1 cellular context compared by ENCODE assay signal in genomic region chr12:57590892-57591566, GRCh38.
A peak's percentile ranks its signal among the peaks of the same experiment; 100 is the strongest.
TF ChIP-seq lines count a peak whose summit lies in the region.

Gene PIP4K2C (plus strand): TSS chr12:57591192. CDS start chr12:57591290, 98 bp downstream.

TF ChIP-seq in HepG2, 621 proteins besides CTCF, POLR2A, EP300 and RAD21 (continued from another document and continues in another):
- TF ChIP-seq FOXK1 (CRISPR knock-in tag; IDR thresholded peaks at IDR 0.05; ENCODE audit: borderline replicate concordance, low read depth) (no peak), MXI1 (IDR thresholded peaks at IDR 0.05; ENCODE audit: borderline replicate concordance, low read depth, low read length) (peak; percentile 79; the same call in 1 of the 3 replicates), ZMYM4 (CRISPR knock-in tag; IDR thresholded peaks at IDR 0.05) (0 out of 2 replicates have a peak, but pooled peaks have one; percentile 35), PAX8 (CRISPR knock-in tag; IDR thresholded peaks at IDR 0.05; ENCODE audit: borderline replicate concordance) (no peak), ZNF30 (CRISPR knock-in tag; IDR thresholded peaks at IDR 0.05) (no peak), ISX (CRISPR knock-in tag; conservative IDR thresholded peaks at IDR 0.05) (no peak), FOXC1 (CRISPR knock-in tag; IDR thresholded peaks at IDR 0.05; ENCODE audit: borderline replicate concordance) (no peak; the same call in 1 of the 2 replicates), MXD1 (CRISPR knock-in tag; IDR thresholded peaks at IDR 0.05) (peak; percentile 81), WIZ (CRISPR knock-in tag; IDR thresholded peaks at IDR 0.05) (no peak), RCOR2 (CRISPR knock-in tag; IDR thresholded peaks at IDR 0.05) (no peak), GZF1 (CRISPR knock-in tag; IDR thresholded peaks at IDR 0.05) (no peak), TFDP2 (CRISPR knock-in tag; IDR thresholded peaks at IDR 0.05) (peak; percentile 84), ZSCAN21 (CRISPR knock-in tag; IDR thresholded peaks at IDR 0.05; ENCODE audit: borderline replicate concordance) (no peak), RBAK (CRISPR knock-in tag; IDR thresholded peaks at IDR 0.05) (no peak), SALL1 (CRISPR knock-in tag; IDR thresholded peaks at IDR 0.05) (peak; percentile 58), EEA1 (CRISPR knock-in tag; IDR thresholded peaks at IDR 0.05; ENCODE audit: borderline replicate concordance) (no peak), GLI4 (CRISPR knock-in tag; IDR thresholded peaks at IDR 0.05; ENCODE audit: borderline replicate concordance) (0 out of 2 replicates have a peak, but pooled peaks have one; percentile 49), GPN1 (CRISPR knock-in tag; IDR thresholded peaks at IDR 0.05; ENCODE audit: borderline replicate concordance) (no peak), TCF7L2 (IDR thresholded peaks at IDR 0.05; ENCODE audit: low read depth, low read length) (no peak), E2F1 (CRISPR knock-in tag; IDR thresholded peaks at IDR 0.05) (no peak), BCL3 (CRISPR knock-in tag; IDR thresholded peaks at IDR 0.05) (no peak), RBM22 (optimal IDR thresholded peaks at IDR 0.05; ENCODE audit: low read length) (no peak), ZBTB7B (CRISPR knock-in tag; IDR thresholded peaks at IDR 0.05) (0 out of 2 replicates have a peak, but pooled peaks have one; percentile 26), ZNF337 (CRISPR knock-in tag; IDR thresholded peaks at IDR 0.05; ENCODE audit: borderline replicate concordance, low read depth) (0 out of 2 replicates have a peak, but pooled peaks have one; percentile 25), ZFYVE20 (CRISPR knock-in tag; IDR thresholded peaks at IDR 0.05; ENCODE audit: borderline replicate concordance, low read depth) (no peak), POGK (CRISPR knock-in tag; conservative IDR thresholded peaks at IDR 0.05) (no peak; the same call in 1 of the 2 replicates), GTF2F1 (IDR thresholded peaks at IDR 0.05; ENCODE audit: low read length) (0 out of 2 replicates have a peak, but pooled peaks have one; percentile 74), ZNF280D (CRISPR knock-in tag; IDR thresholded peaks at IDR 0.05) (no peak), ZNF770 (CRISPR knock-in tag; IDR thresholded peaks at IDR 0.05) (no peak), ZNF44 (CRISPR knock-in tag; IDR thresholded peaks at IDR 0.05) (no peak), FOXJ3 (CRISPR knock-in tag; IDR thresholded peaks at IDR 0.05; ENCODE audit: borderline replicate concordance) (no peak), POLR2AphosphoS5 (IDR thresholded peaks at IDR 0.05; ENCODE audit: low read depth, low read length) (peak; percentile 74), ZNF124 (CRISPR knock-in tag; IDR thresholded peaks at IDR 0.05) (0 out of 2 replicates have a peak, but pooled peaks have one; percentile 23), ZBTB33 (CRISPR knock-in tag; IDR thresholded peaks at IDR 0.05) (no peak), ZNF33A (CRISPR knock-in tag; IDR thresholded peaks at IDR 0.05; ENCODE audit: borderline replicate concordance) (no peak), FLYWCH1 (CRISPR knock-in tag; IDR thresholded peaks at IDR 0.05) (peak; percentile 73; the same call in 1 of the 2 replicates), ZNF282 (IDR thresholded peaks at IDR 0.05; ENCODE audit: partially characterized antibody) (no peak), NCOA1 (CRISPR knock-in tag; IDR thresholded peaks at IDR 0.05) (no peak), ZNF816 (CRISPR knock-in tag; IDR thresholded peaks at IDR 0.05; ENCODE audit: borderline replicate concordance) (no peak; the same call in 1 of the 2 replicates), ZBTB21 (CRISPR knock-in tag; IDR thresholded peaks at IDR 0.05) (no peak), ONECUT2 (CRISPR knock-in tag; IDR thresholded peaks at IDR 0.05) (no peak), ZIK1 (CRISPR knock-in tag; IDR thresholded peaks at IDR 0.05; ENCODE audit: borderline replicate concordance, low read depth) (no peak), HOMEZ (CRISPR knock-in tag; IDR thresholded peaks at IDR 0.05; ENCODE audit: low read depth) (no peak), SOX5 (CRISPR knock-in tag; IDR thresholded peaks at IDR 0.05; ENCODE audit: borderline replicate concordance) (no peak), ZXDC (CRISPR knock-in tag; IDR thresholded peaks at IDR 0.05) (no peak), ZNF670 (CRISPR knock-in tag; IDR thresholded peaks at IDR 0.05; ENCODE audit: borderline replicate concordance) (no peak), ELF1 (CRISPR knock-in tag; IDR thresholded peaks at IDR 0.05) (peak; percentile 95), RAD51 (IDR thresholded peaks at IDR 0.05; ENCODE audit: borderline replicate concordance) (peak; percentile 96), STAT5B (CRISPR knock-in tag; IDR thresholded peaks at IDR 0.05) (no peak)
